1 cellular context compared by ENCODE assay signal in genomic region chr7:47228386-47229014, GRCh38.
TF ChIP-seq lines count a peak whose summit lies in the region.

No MANE protein-coding gene starts in this region.

TF ChIP-seq in HEK293, 187 proteins besides CTCF, POLR2A, EP300 and RAD21 (continued from another document):
- TF ChIP-seq, protein P1, sequence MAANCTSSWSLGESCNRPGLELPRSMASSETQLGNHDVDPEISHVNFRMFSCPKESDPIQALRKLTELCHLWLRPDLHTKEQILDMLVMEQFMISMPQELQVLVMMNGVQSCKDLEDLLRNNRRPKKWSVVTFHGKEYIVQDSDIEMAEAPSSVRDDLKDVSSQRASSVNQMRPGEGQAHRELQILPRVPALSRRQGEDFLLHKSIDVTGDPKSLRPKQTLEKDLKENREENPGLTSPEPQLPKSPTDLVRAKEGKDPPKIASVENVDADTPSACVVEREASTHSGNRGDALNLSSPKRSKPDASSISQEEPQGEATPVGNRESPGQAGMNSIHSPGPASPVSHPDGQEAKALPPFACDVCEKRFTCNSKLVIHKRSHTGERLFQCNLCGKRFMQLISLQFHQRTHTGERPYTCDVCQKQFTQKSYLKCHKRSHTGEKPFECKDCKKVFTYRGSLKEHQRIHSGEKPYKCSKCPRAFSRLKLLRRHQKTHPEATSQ (tag by site-specific recombination; IDR thresholded peaks at IDR 0.05) = no peak
- TF ChIP-seq ZNF362 (tag by site-specific recombination; IDR thresholded peaks at IDR 0.05) (no peak), ZNF701 (tag by site-specific recombination; IDR thresholded peaks at IDR 0.05) (no peak), ATF2 (tag by site-specific recombination; IDR thresholded peaks at IDR 0.05; ENCODE audit: low read depth) (no peak), SP3 (tag by site-specific recombination; IDR thresholded peaks at IDR 0.05) (peak; percentile 96), ZFP41 (tag by site-specific recombination; IDR thresholded peaks at IDR 0.05; ENCODE audit: borderline replicate concordance) (no peak)
